8 cellular contexts compared by ENCODE assay signal in genomic region chr7:156115582-156115981, GRCh38.
"Had no signal": no experiment of that assay in that cellular context is flagged by ENCODE, and none has a peak within 500 bp of the region (broad histone marks: within the 10 kb centered on the region; RNA-seq: fewer than 3 reads in every experiment).

No MANE protein-coding gene starts in this region.

- H3K9me3 ChIP-seq: HAP-1 had no signal

- H3K4me3 ChIP-seq: GM23248, HAP-1 had no signal

- DNase-seq: GM23248, GOT3, H7, HFFc6 had no signal

- H3K27ac ChIP-seq: GM23248, HL-60 had no signal

- H3K36me3 ChIP-seq: HAP-1 had no signal

- ATAC-seq: HCT116, HepG2 had no signal
